ENCODE assay signal across 9 cellular contexts in the genomic region with DNA sequence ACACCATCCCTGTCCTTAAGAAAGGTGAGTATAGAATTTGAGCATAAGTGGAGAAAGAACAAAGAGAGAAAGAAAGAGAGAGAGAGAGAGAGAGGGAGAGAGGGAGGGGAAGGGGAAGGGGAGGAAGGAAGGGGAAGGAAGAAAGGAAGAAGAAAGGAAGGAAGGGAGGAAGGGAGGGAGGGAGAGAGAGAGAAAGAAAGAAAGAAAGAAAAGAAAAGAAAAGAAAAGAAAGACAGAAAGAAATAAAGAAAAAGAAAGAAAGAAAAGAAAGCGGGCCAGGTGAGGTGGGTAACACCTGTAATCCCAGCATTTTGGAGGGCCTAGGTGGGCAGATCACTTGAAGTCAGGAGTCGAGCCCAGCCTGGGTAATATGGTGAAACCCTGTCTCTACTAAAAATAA. TPM values are rescaled to one million over a fixed set of nuclear protein-coding genes. Genes with fewer than 3 reads are reported as not detected.
"Had no signal": no experiment of that assay in that cellular context is flagged by ENCODE, and none has a peak within 500 bp of the region (broad histone marks: within the 10 kb centered on the region; RNA-seq: fewer than 3 reads in every experiment).

No MANE protein-coding gene starts in this region.

- H3K9me3 ChIP-seq: HAP-1 had no signal

- H3K9me3 Mint-ChIP-seq: IgD-negative memory B cell had no signal

- ATAC-seq: HCT116, HepG2 had no signal

- DNase-seq: GOT3, H7, KG1 had no signal

- H3K4me3 ChIP-seq: HAP-1 had no signal

- H3K4me1 ChIP-seq: HAP-1 had no signal

- H3K4me1 Mint-ChIP-seq: IgD-negative memory B cell had no signal

- H3K36me3 Mint-ChIP-seq: IgD-negative memory B cell had no signal

- H3K27ac Mint-ChIP-seq: IgD-negative memory B cell had no signal

- FAIRE-seq: HepG2 had no signal

- H3K36me3 ChIP-seq: HAP-1 had no signal

RNA-seq across cellular contexts. Expression of gene CCL24, which starts 19.9 kb away (rescaled TPM):
- total RNA-seq: H4, H7, HepG2, HT1080 had no signal
- polyA plus RNA-seq: HepG2, IgD-negative memory B cell had no signal

RNA-seq across cellular contexts. Expression of gene CCL26, which starts 21.7 kb away (rescaled TPM):
- total RNA-seq: HepG2, HT1080 had no signal
- polyA plus RNA-seq: IgD-negative memory B cell had no signal
